ENCODE assay signal across 12 cellular contexts in genomic region chr9:87039809-87040392, GRCh38.
DNase-seq lines count a peak whose midpoint lies in the region; ATAC-seq and TF ChIP-seq lines count a peak whose summit lies in the region.
"Had no signal": no experiment of that assay in that cellular context is flagged by ENCODE, and none has a peak within 500 bp of the region (broad histone marks: within the 10 kb centered on the region; RNA-seq: fewer than 3 reads in every experiment).

No MANE protein-coding gene starts in this region.

- H3K36me3 ChIP-seq in breast epithelium, result no peaks in the 10 kb centered on the region
- H3K36me3 ChIP-seq: tibial nerve had no signal

- H3K4me1 Mint-ChIP-seq in MCF 10A (ENCODE audit: insufficient read depth, unreplicated experiment), result peaks cover 5% of the 10 kb centered on the region
- peaks cover 25% of the 10 kb centered on the region for H3K4me1 Mint-ChIP-seq in glutamatergic neuron (ENCODE audit: low read depth, unreplicated experiment)
- H3K4me1 Mint-ChIP-seq: activated B cell treated with CpG ODN at 0.5 μM for 24 hours had no signal

- no peak overlapping the region for H3K4me3 ChIP-seq in breast epithelium
- H3K4me3 ChIP-seq: tibial nerve had no signal

- H3K27me3 Mint-ChIP-seq in MCF 10A (ENCODE audit: insufficient read depth, unreplicated experiment), result no peaks in the 10 kb centered on the region
- peaks cover 5% of the 10 kb centered on the region for H3K27me3 Mint-ChIP-seq in glutamatergic neuron (ENCODE audit: unreplicated experiment)
- H3K27me3 Mint-ChIP-seq: activated B cell treated with CpG ODN at 0.5 μM for 24 hours had no signal

- CTCF ChIA-PET in MCF 10A (lab: Yijun Ruan, JAX), result interaction anchor here (0.6 kb wide), 2 partner anchors 255 to 626 kb away, joined by 3 read pairs; no protein-coding TSS in a partner anchor

- BruUV-seq in MCF 10A (replicated peaks; lab: Mats Ljungman, UMichigan), result no TSS peak

- no peaks in the 10 kb centered on the region for H3K36me3 Mint-ChIP-seq in MCF 10A (ENCODE audit: insufficient read depth, unreplicated experiment)
- peaks cover 8% of the 10 kb centered on the region for H3K36me3 Mint-ChIP-seq in glutamatergic neuron (ENCODE audit: unreplicated experiment)

- H3K4me3 Mint-ChIP-seq in MCF 10A (ENCODE audit: unreplicated experiment), result no peak overlapping the region
- peak overlapping the region; percentile 84 for H3K4me3 Mint-ChIP-seq in glutamatergic neuron (ENCODE audit: unreplicated experiment)
- H3K4me3 Mint-ChIP-seq: activated B cell treated with CpG ODN at 0.5 μM for 24 hours had no signal

- TF ChIP-seq POLR2A in breast epithelium (IDR thresholded peaks at IDR 0.05), result no peak

- no peak for ATAC-seq in HG03139 (IDR thresholded peaks at IDR 0.05; ENCODE audit: unreplicated experiment)
- ATAC-seq in GM18498 (IDR thresholded peaks at IDR 0.05; ENCODE audit: unreplicated experiment), result no peak

- no peak overlapping the region for H3K27ac ChIP-seq in breast epithelium
- H3K27ac ChIP-seq: tibial nerve had no signal

- H3K9me3 ChIP-seq in breast epithelium, result no peaks in the 10 kb centered on the region
- H3K9me3 ChIP-seq: tibial nerve had no signal

- POLR2A ChIA-PET in MCF 10A (lab: Yijun Ruan, JAX), result interaction anchor here (0.7 kb wide), 1 partner anchor 9 kb away, joined by 3 read pairs; no protein-coding TSS in a partner anchor

- peak overlapping the region; percentile 10 for H3K27ac Mint-ChIP-seq in MCF 10A (ENCODE audit: low read depth, unreplicated experiment)
- no peak overlapping the region for H3K27ac Mint-ChIP-seq in glutamatergic neuron (ENCODE audit: unreplicated experiment)
- H3K27ac Mint-ChIP-seq: activated B cell treated with CpG ODN at 0.5 μM for 24 hours had no signal

- peak; percentile 51 for DNase-seq in MCF 10A (ENCODE audit: unreplicated experiment)
- no peak for DNase-seq in breast epithelium (ENCODE audit: low spot score in 2 of 2)
- peak; percentile 12 for DNase-seq in astrocyte of the hippocampus (ENCODE audit: low read depth, low spot score)
- DNase-seq in glutamatergic neuron, result no peak
- DNase-seq in amygdala (lab: John Stamatoyannopoulos, UW), result no peak
- no peak for DNase-seq in DMS153 treated with DMSO at 0.1 percent for 48 hours (lab: John Stamatoyannopoulos, UW; ENCODE audit: unreplicated experiment)
- DNase-seq: activated B cell treated with CpG ODN at 0.5 μM for 24 hours; activated T-cell treated with anti-CD3 and anti-CD28 coated beads, Interleukin-2, amount 50 U/mL, for 1 hour; MV-4-11 had no signal

- peaks cover 11% of the 10 kb centered on the region for H3K9me3 Mint-ChIP-seq in MCF 10A (ENCODE audit: unreplicated experiment)
- no peaks in the 10 kb centered on the region for H3K9me3 Mint-ChIP-seq in glutamatergic neuron (ENCODE audit: unreplicated experiment)
- H3K9me3 Mint-ChIP-seq: activated B cell treated with CpG ODN at 0.5 μM for 24 hours had no signal

- TF ChIP-seq CTCF in MCF 10A (IDR thresholded peaks at IDR 0.05; ENCODE audit: unreplicated experiment), result no peak
- TF ChIP-seq CTCF in breast epithelium (IDR thresholded peaks at IDR 0.05), result no peak
- TF ChIP-seq CTCF in glutamatergic neuron (IDR thresholded peaks at IDR 0.05; ENCODE audit: partially characterized antibody, unreplicated experiment), result no peak

- no peaks in the 10 kb centered on the region for H3K4me1 ChIP-seq in breast epithelium
- H3K4me1 ChIP-seq: tibial nerve had no signal

- intact Hi-C loops in MCF 10A (cut with micrococcal nuclease), result no loop called here
- intact Hi-C loops in breast epithelium (cut with DNase I; ENCODE audit: low total_unique reads), result no loop called here

- no peaks in the 10 kb centered on the region for H3K27me3 ChIP-seq in breast epithelium
- H3K27me3 ChIP-seq: tibial nerve had no signal

Comparison
In these comparisons a context has a peak if more than half of its experiments do, and no peak if none do; other contexts are left out.
1. DNase-seq: peak in MCF 10A (single experiment) and astrocyte of the hippocampus (single experiment); none in breast epithelium (0 of 2), glutamatergic neuron (single experiment), amygdala (0 of 56) and DMS153 treated with DMSO at 0.1 percent for 48 hours (single experiment).